26 cellular contexts compared by ENCODE assay signal in genomic region chr2:153953761-153954160, GRCh38.
"Had no signal": no experiment of that assay in that cellular context is flagged by ENCODE, and none has a peak within 500 bp of the region (broad histone marks: within the 10 kb centered on the region; RNA-seq: fewer than 3 reads in every experiment).

No MANE protein-coding gene starts in this region.

- H3K4me1 ChIP-seq: colonic mucosa, esophagus squamous epithelium, lower lobe of right lung, neural progenitor cell, parathyroid adenoma, stomach, thyroid gland, vagina had no signal

- DNase-seq: colonic mucosa; dermis blood vessel endothelial cell; effector memory CD4-positive, alpha-beta T cell; erythroblast; esophagus squamous epithelium; hypothalamus; immature natural killer cell; islet precursor cell; kidney glomerular epithelial cell; left colon; left ventricle myocardium superior; lower lobe of right lung; mucosa of descending colon; naive thymus-derived CD4-positive, alpha-beta T cell; stimulated activated CD4-positive, alpha-beta T cell treated with anti-CD3 and anti-CD28 coated beads, Interleukin-12 subunit alpha, Interleukin-12 subunit beta, amount 100 ng/mL, for 4 hours; stimulated activated CD4-positive, alpha-beta T cell treated with anti-CD3 and anti-CD28 coated beads, Interleukin-1b, Interleukin-23, amount 100 ng/mL, for 48 hours; stimulated activated CD4-positive, alpha-beta T cell treated with anti-CD3 and anti-CD28 coated beads, Interleukin-4, amount 100 ng/mL, for 1 hour; stimulated activated CD8-positive, alpha-beta memory T cell treated with anti-CD3 and anti-CD28 coated beads, Interleukin-4, amount 100 ng/mL, for 48 hours; stimulated activated naive CD4-positive, alpha-beta T cell; stomach; thyroid gland; trophoblast cell had no signal

- H3K36me3 ChIP-seq: colonic mucosa, esophagus squamous epithelium, lower lobe of right lung, neural progenitor cell, stomach, thyroid gland, vagina had no signal

- H3K27me3 ChIP-seq: colonic mucosa, esophagus squamous epithelium, neural progenitor cell, stomach, thyroid gland, vagina had no signal

- H3K9ac ChIP-seq: neural progenitor cell, parathyroid adenoma had no signal

- H3K9me3 ChIP-seq: colonic mucosa, esophagus squamous epithelium, lower lobe of right lung, mucosa of descending colon, thyroid gland, vagina had no signal

- H3K4me3 ChIP-seq: colonic mucosa, esophagus squamous epithelium, lower lobe of right lung, mucosa of descending colon, neural progenitor cell, smooth muscle cell, stomach, thyroid gland, vagina had no signal

- H3K27ac ChIP-seq: colonic mucosa, esophagus squamous epithelium, lower lobe of right lung, neural progenitor cell, parathyroid adenoma, stomach, thyroid gland, vagina had no signal
